Comparison of ENCODE assay signal across 17 cellular contexts in the genomic region with DNA sequence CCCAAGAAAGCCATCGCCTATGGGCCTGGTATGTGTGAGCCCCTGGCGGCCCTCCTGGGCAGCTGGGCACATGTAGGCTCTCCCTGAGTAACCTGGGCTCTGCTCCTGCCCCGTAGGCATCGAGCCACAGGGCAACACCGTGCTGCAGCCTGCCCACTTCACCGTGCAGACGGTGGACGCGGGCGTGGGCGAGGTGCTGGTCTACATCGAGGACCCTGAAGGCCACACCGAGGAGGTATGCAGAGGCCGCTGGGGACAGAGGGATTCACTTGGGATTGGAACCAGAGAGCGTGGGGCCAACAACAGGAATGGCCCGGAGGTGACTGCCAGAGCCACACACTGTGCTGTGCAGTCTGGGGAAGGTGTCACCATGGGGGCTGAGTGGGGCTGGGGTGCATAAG. TPM values are rescaled to one million over a fixed set of nuclear protein-coding genes. Genes with fewer than 3 reads are reported as not detected.
DNase-seq lines count a peak whose midpoint lies in the region; FAIRE-seq and TF ChIP-seq lines count a peak whose summit lies in the region.
"Had no signal": no experiment of that assay in that cellular context is flagged by ENCODE, and none has a peak within 500 bp of the region (broad histone marks: within the 10 kb centered on the region; RNA-seq: fewer than 3 reads in every experiment).

No MANE protein-coding gene starts in this region.

- CTCF ChIA-PET in HEK293 (lab: Yijun Ruan, JAX), result no interaction called here

- H3K9me3 ChIP-seq in HEK293 (ENCODE audit: control insufficient read depth, insufficient read depth, low read depth, low read length), result no peaks in the 10 kb centered on the region
- H3K9me3 ChIP-seq in stomach smooth muscle (ENCODE audit: control insufficient read depth in 2 of 2, low read length in 2 of 2), result no peaks in the 10 kb centered on the region
- no peaks in the 10 kb centered on the region for H3K9me3 ChIP-seq in small intestine (ENCODE audit: control insufficient read depth, low read depth)
- H3K9me3 ChIP-seq: Peyer's patch had no signal

- H3K9ac ChIP-seq in stomach smooth muscle (ENCODE audit: low read length in 2 of 2), result no peak overlapping the region

- H3K36me3 ChIP-seq in HEK293 (ENCODE audit: control insufficient read depth in 2 of 2, insufficient read depth in 1 of 2, low read length in 2 of 2) (peaks cover 0 to 79% of the 10 kb centered on the region in 2 experiments; a peak in 1 of 3 replicates), stomach smooth muscle (ENCODE audit: control insufficient read depth in 2 of 2, insufficient read depth in 2 of 2, low read length in 2 of 2) (peaks cover 62 to 63% of the 10 kb centered on the region in 2 donors), small intestine (ENCODE audit: control insufficient read depth in 2 of 2, insufficient read depth in 2 of 2, low read length in 2 of 2) (no peaks in the 10 kb centered on the region)

- H3K27ac ChIP-seq in HEK293 (ENCODE audit: extremely low read depth, low read depth, low read length) (no peak overlapping the region), caudate nucleus (ENCODE audit: low read depth, low read length) (peak overlapping the region; percentile 93), layer of hippocampus (ENCODE audit: low read depth, low read length) (peak overlapping the region; percentile 93), stomach smooth muscle (ENCODE audit: low read length) (peak overlapping the region; percentile 83), small intestine (ENCODE audit: low read depth in 1 of 2, low read length in 1 of 2) (no peak overlapping the region)

- H3K27me3 ChIP-seq in layer of hippocampus (ENCODE audit: control insufficient read depth, insufficient read depth, low read length), result no peaks in the 10 kb centered on the region
- H3K27me3 ChIP-seq in stomach smooth muscle (ENCODE audit: control insufficient read depth in 1 of 2, insufficient read depth in 2 of 2, low read length in 2 of 2), result no peaks in the 10 kb centered on the region
- no peaks in the 10 kb centered on the region for H3K27me3 ChIP-seq in small intestine (ENCODE audit: control insufficient read depth in 2 of 2, insufficient read depth in 2 of 2, low read length in 2 of 2)
- H3K27me3 ChIP-seq: Peyer's patch had no signal

- H3K4me1 ChIP-seq in HEK293 (ENCODE audit: control insufficient read depth, insufficient read depth, low read length) (no peaks in the 10 kb centered on the region), stomach smooth muscle (ENCODE audit: control insufficient read depth, insufficient read depth, low read length) (peaks cover 58% of the 10 kb centered on the region), small intestine (ENCODE audit: control insufficient read depth in 2 of 2, insufficient read depth in 1 of 2, low read depth in 1 of 2, low read length in 1 of 2) (no peaks in the 10 kb centered on the region)
- H3K4me1 ChIP-seq: Peyer's patch had no signal

- DNase-seq in caudate nucleus (lab: John Stamatoyannopoulos, UW), result no peak
- no peak for DNase-seq in small intestine
- DNase-seq in urothelium cell line (ENCODE audit: low spot score), result no peak
- no peak for DNase-seq in NCI-H2029 treated with DMSO at 0.1 percent for 48 hours (lab: John Stamatoyannopoulos, UW)
- DNase-seq: Calu3; CD4-positive, alpha-beta T cell; DND-41; GF-D8; MM.1S; NCI-H1105 treated with DMSO at 0.1 percent for 48 hours; NCI-H187; NCI-H510A treated with DMSO at 0.1 percent for 48 hours; Peyer's patch had no signal

- POLR2A ChIA-PET in HEK293 (lab: Yijun Ruan, JAX), result no interaction called here

- no peak overlapping the region for H3K4me3 ChIP-seq in HEK293 (ENCODE audit: low read depth, low read length)
- no peak overlapping the region for H3K4me3 ChIP-seq in stomach smooth muscle (ENCODE audit: low read length in 2 of 2)
- no peak overlapping the region for H3K4me3 ChIP-seq in small intestine (ENCODE audit: low read depth in 1 of 2, low read length in 2 of 2)
- H3K4me3 ChIP-seq: Peyer's patch had no signal

- TF ChIP-seq CTCF in HEK293 (tag by site-specific recombination; IDR thresholded peaks at IDR 0.05), result no peak

- 92 to 95% (median 94%) methylated on average over 16 of the region's 16 CpGs for WGBS in small intestine, 3 donors

- FAIRE-seq in small intestine (lab: Jason Lieb, UNC) (no peak), urothelium cell line (lab: Jason Lieb, UNC) (no peak)
- FAIRE-seq: H1 had no signal

TF ChIP-seq in HEK293, 187 proteins besides CTCF, POLR2A, EP300 and RAD21:
- TF ChIP-seq, protein P1, sequence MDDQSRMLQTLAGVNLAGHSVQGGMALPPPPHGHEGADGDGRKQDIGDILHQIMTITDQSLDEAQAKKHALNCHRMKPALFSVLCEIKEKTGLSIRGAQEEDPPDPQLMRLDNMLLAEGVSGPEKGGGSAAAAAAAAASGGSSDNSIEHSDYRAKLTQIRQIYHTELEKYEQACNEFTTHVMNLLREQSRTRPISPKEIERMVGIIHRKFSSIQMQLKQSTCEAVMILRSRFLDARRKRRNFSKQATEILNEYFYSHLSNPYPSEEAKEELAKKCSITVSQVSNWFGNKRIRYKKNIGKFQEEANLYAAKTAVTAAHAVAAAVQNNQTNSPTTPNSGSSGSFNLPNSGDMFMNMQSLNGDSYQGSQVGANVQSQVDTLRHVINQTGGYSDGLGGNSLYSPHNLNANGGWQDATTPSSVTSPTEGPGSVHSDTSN (CRISPR knock-in tag; IDR thresholded peaks at IDR 0.05), result no peak
- TF ChIP-seq ZNF510 (tag by site-specific recombination; IDR thresholded peaks at IDR 0.05; ENCODE audit: insufficient replicate concordance) (no peak), ZNF791 (tag by site-specific recombination; IDR thresholded peaks at IDR 0.05) (no peak), GLIS2 (tag by site-specific recombination; IDR thresholded peaks at IDR 0.05) (peak; percentile 42; the same call in 1 of the 2 replicates)

RNA-seq across cellular contexts. Expression of gene FLNC, which starts 7.3 kb away (rescaled TPM):
- polyA plus RNA-seq in small intestine, result 10 to 100 TPM in 2 of 3 donors, 1 to 10 TPM in 1; 8.1 to 13.0 (median 10.1) TPM

RNA-seq across cellular contexts. Expression of gene ATP6V1F, which starts 25.1 kb away (rescaled TPM):
- polyA plus RNA-seq in small intestine, result 100 to 1,000 TPM; 145 to 239 (median 162) TPM

RNA-seq across cellular contexts. Expression of gene CCDC136, which starts 45.8 kb away (rescaled TPM):
- polyA plus RNA-seq in small intestine, result 1 to 10 TPM in 1 of 3 donors, under 1 TPM in 2; 0.22 to 2.3 (median 0.81) TPM

Comparison
In these comparisons a context has a peak if more than half of its experiments do, and no peak if none do; other contexts are left out.
1. H3K27ac ChIP-seq: peak in caudate nucleus (single experiment), layer of hippocampus (single experiment) and stomach smooth muscle (single experiment); none in HEK293 (single experiment) and small intestine (0 of 2).